In genomic region chr13:46936525-46936924, GRCh38 we compare ENCODE assay signal across 32 cellular contexts. TPM values are rescaled to one million over a fixed set of nuclear protein-coding genes. Genes with fewer than 3 reads are reported as not detected.
"Had no signal": no experiment of that assay in that cellular context is flagged by ENCODE, and none has a peak within 500 bp of the region (broad histone marks: within the 10 kb centered on the region; RNA-seq: fewer than 3 reads in every experiment).

No MANE protein-coding gene starts in this region.

- H3K4me3 Mint-ChIP-seq: activated B cell treated with CpG ODN at 0.5 μM for 24 hours; activated CD8-positive, alpha-beta T cell treated with anti-CD3 and anti-CD28 coated beads for 36 hours; activated naive CD4-positive, alpha-beta T cell treated with anti-CD3 and anti-CD28 coated beads for 36 hours; activated naive CD4-positive, alpha-beta T cell treated with anti-CD3 and anti-CD28 coated beads, Interleukin-2, amount 50 U/mL, for 24 hours; activated naive CD8-positive, alpha-beta T cell treated with anti-CD3 and anti-CD28 coated beads for 36 hours; activated naive CD8-positive, alpha-beta T cell treated with anti-CD3 and anti-CD28 coated beads, Interleukin-2, amount 50 U/mL, for 24 hours; activated T-cell treated with anti-CD3 and anti-CD28 coated beads, Interleukin-2, amount 50 U/mL, for 4 hours; activated T-helper 17 cell treated with anti-CD3 and anti-CD28 coated beads, Interleukin-2, amount 50 U/mL, for 72 hours; T-helper 17 cell; T-helper 2 cell treated with Interferon-gamma antibody and Interleukin-4, amounts not matched to agents 5 μg/mL and 100 μg/mL, for 36 hours had no signal

- H3K4me1 ChIP-seq: adrenal gland, body of pancreas, colonic mucosa, esophagus squamous epithelium had no signal

- H3K4me3 ChIP-seq: adrenal gland, body of pancreas, colonic mucosa, esophagus squamous epithelium had no signal

- H3K9me3 Mint-ChIP-seq: T-helper 2 cell treated with Interferon-gamma antibody and Interleukin-4, amounts not matched to agents 5 μg/mL and 100 μg/mL, for 36 hours had no signal

- H3K27ac ChIP-seq: adrenal gland, body of pancreas, colonic mucosa, epithelial cell of prostate, esophagus squamous epithelium, WERI-Rb-1 had no signal

- DNase-seq: activated B cell treated with CpG ODN at 0.5 μM for 24 hours; activated CD4-positive, alpha-beta T cell treated with anti-CD3 and anti-CD28 coated beads for 48 hours; activated CD4-positive, alpha-beta T cell treated with anti-CD3 and anti-CD28 coated beads, Interleukin-2, amount 50 U/mL, for 1 hour; activated CD4-positive, alpha-beta T cell treated with anti-CD3 and anti-CD28 coated beads, Interleukin-2, amount 50 U/mL, for 48 hours; activated CD8-positive, alpha-beta memory T cell treated with anti-CD3 and anti-CD28 coated beads for 24 hours; activated CD8-positive, alpha-beta T cell treated with anti-CD3 and anti-CD28 coated beads for 36 hours; activated effector memory CD4-positive, alpha-beta T cell treated with Interleukin-2 at 50 U/mL for 16 hours; activated naive CD4-positive, alpha-beta T cell treated with anti-CD3 and anti-CD28 coated beads for 36 hours; activated naive CD8-positive, alpha-beta T cell treated with anti-CD3 and anti-CD28 coated beads for 36 hours; activated naive CD8-positive, alpha-beta T cell treated with anti-CD3 and anti-CD28 coated beads, Interleukin-2, amount 50 U/mL, for 24 hours; activated T-cell treated with anti-CD3 and anti-CD28 coated beads, Interleukin-2, amount 50 U/mL, for 4 hours; adrenal gland; amygdala; aorta; body of pancreas; caudate nucleus; colonic mucosa; effector CD8-positive, alpha-beta T cell; esophagus squamous epithelium; head of caudate nucleus; T-helper 1 cell; T-helper 17 cell; T1000; WERI-Rb-1 had no signal

- H3K27me3 ChIP-seq: adrenal gland, body of pancreas, colonic mucosa, esophagus squamous epithelium had no signal

- H3K9me3 ChIP-seq: adrenal gland, body of pancreas, colonic mucosa, esophagus squamous epithelium had no signal

- H3K27ac Mint-ChIP-seq: activated B cell treated with CpG ODN at 0.5 μM for 24 hours; activated CD8-positive, alpha-beta T cell treated with anti-CD3 and anti-CD28 coated beads for 36 hours; activated naive CD4-positive, alpha-beta T cell treated with anti-CD3 and anti-CD28 coated beads for 36 hours; activated naive CD4-positive, alpha-beta T cell treated with anti-CD3 and anti-CD28 coated beads, Interleukin-2, amount 50 U/mL, for 24 hours; activated naive CD8-positive, alpha-beta T cell treated with anti-CD3 and anti-CD28 coated beads for 36 hours; activated naive CD8-positive, alpha-beta T cell treated with anti-CD3 and anti-CD28 coated beads, Interleukin-2, amount 50 U/mL, for 24 hours; activated T-helper 17 cell treated with anti-CD3 and anti-CD28 coated beads, Interleukin-2, amount 50 U/mL, for 72 hours; T-helper 17 cell; T-helper 2 cell treated with Interferon-gamma antibody and Interleukin-4, amounts not matched to agents 5 μg/mL and 100 μg/mL, for 36 hours had no signal

- H3K36me3 ChIP-seq: adrenal gland, colonic mucosa, esophagus squamous epithelium, WERI-Rb-1 had no signal

- ATAC-seq: activated CD4-positive, CD25-positive, alpha-beta regulatory T cell treated with anti-CD3 and anti-CD28 coated beads, Interleukin-2, amount 50 U/mL, for 24 hours; activated CD8-positive, alpha-beta T cell treated with anti-CD3 and anti-CD28 coated beads for 36 hours; activated naive CD8-positive, alpha-beta T cell treated with anti-CD3 and anti-CD28 coated beads, Interleukin-2, amount 50 U/mL, for 24 hours; activated T-cell treated with anti-CD3 and anti-CD28 coated beads, Interleukin-2, amount 50 U/mL, for 4 hours; activated T-helper 17 cell treated with anti-CD3 and anti-CD28 coated beads, Interleukin-2, amount 50 U/mL, for 72 hours; body of pancreas; T-helper 17 cell had no signal

- H3K36me3 Mint-ChIP-seq: activated naive CD4-positive, alpha-beta T cell treated with anti-CD3 and anti-CD28 coated beads, Interleukin-2, amount 50 U/mL, for 24 hours; activated naive CD8-positive, alpha-beta T cell treated with anti-CD3 and anti-CD28 coated beads for 36 hours had no signal

- H3K4me1 Mint-ChIP-seq: activated B cell treated with CpG ODN at 0.5 μM for 24 hours; activated naive CD4-positive, alpha-beta T cell treated with anti-CD3 and anti-CD28 coated beads, Interleukin-2, amount 50 U/mL, for 24 hours; activated naive CD8-positive, alpha-beta T cell treated with anti-CD3 and anti-CD28 coated beads for 36 hours; activated naive CD8-positive, alpha-beta T cell treated with anti-CD3 and anti-CD28 coated beads, Interleukin-2, amount 50 U/mL, for 24 hours; activated T-helper 17 cell treated with anti-CD3 and anti-CD28 coated beads, Interleukin-2, amount 50 U/mL, for 72 hours; T-helper 17 cell had no signal

RNA-seq across cellular contexts. Expression of gene HTR2A, which starts 39.7 kb away (rescaled TPM):
- total RNA-seq: activated B cell treated with CpG ODN at 0.5 μM for 24 hours; activated CD8-positive, alpha-beta T cell treated with anti-CD3 and anti-CD28 coated beads for 36 hours; activated naive CD4-positive, alpha-beta T cell treated with anti-CD3 and anti-CD28 coated beads for 36 hours; activated naive CD8-positive, alpha-beta T cell treated with anti-CD3 and anti-CD28 coated beads for 36 hours; activated T-cell treated with anti-CD3 and anti-CD28 coated beads, Interleukin-2, amount 50 U/mL, for 4 hours; activated T-helper 17 cell treated with anti-CD3 and anti-CD28 coated beads, Interleukin-2, amount 50 U/mL, for 72 hours; dermis microvascular lymphatic vessel endothelial cell; endothelial cell of umbilical vein; fibroblast of villous mesenchyme; T-helper 17 cell had no signal
- polyA plus RNA-seq: endothelial cell of umbilical vein had no signal
